In the genomic region with DNA sequence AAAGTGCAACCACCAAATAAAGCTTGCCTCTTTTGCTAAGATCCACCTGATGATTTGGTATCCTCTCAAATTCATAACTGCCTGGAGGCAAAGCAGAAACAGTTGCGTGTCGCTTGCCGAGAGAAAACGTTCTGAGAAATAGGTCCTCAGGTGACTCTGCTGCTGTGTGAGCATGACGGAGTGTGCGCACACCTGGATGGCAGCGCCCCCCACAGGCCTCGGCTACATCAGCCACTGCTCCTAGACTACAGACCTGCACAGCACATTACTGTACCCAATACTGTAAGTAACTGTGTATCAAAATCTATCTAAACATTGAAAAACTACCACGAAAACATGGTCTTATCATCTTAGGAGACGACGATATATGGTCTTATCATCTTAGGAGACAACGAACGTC, we compare ENCODE assay signal across 25 cellular contexts.
DNase-seq lines count a peak whose midpoint lies in the region; ATAC-seq, FAIRE-seq and TF ChIP-seq lines count a peak whose summit lies in the region.
"Had no signal": no experiment of that assay in that cellular context is flagged by ENCODE, and none has a peak within 500 bp of the region (broad histone marks: within the 10 kb centered on the region; RNA-seq: fewer than 3 reads in every experiment).

No MANE protein-coding gene starts in this region.

- no peaks in the 10 kb centered on the region for H3K79me1 ChIP-seq in H9 (ENCODE audit: insufficient read depth, low read depth, low read length, poor library complexity, severe bottlenecking)

- no peak overlapping the region for H3K56ac ChIP-seq in H9 (ENCODE audit: insufficient read length, low read depth, low read length)

- H3K23me2 ChIP-seq in H9 (ENCODE audit: insufficient read length, low read depth, low read length, poor library complexity, severe bottlenecking), result no peaks in the 10 kb centered on the region

- no peak overlapping the region for H3K4me3 Mint-ChIP-seq in H9
- H3K4me3 Mint-ChIP-seq: activated CD8-positive, alpha-beta T cell treated with anti-CD3 and anti-CD28 coated beads, Interleukin-2, amount 10 ng/mL, durations not matched to agents 7 days and 5 days; activated naive CD4-positive, alpha-beta T cell treated with anti-CD3 and anti-CD28 coated beads, Interleukin-2, amount 10 ng/mL, durations not matched to agents 7 days and 5 days; activated T-cell treated with anti-CD3 and anti-CD28 coated beads, Interleukin-2, amount 50 U/mL, for 4 hours; CD4-positive, alpha-beta memory T cell; mesothelial cell of epicardium; natural killer cell; stimulated activated naive B cell treated with anti-CD40 and anti-IgM and Interleukin-4, amounts not matched to agents 10 μg/mL and 1 μg/mL and 100 μg/mL, for 72 hours had no signal

- POLR2A ChIA-PET in HepG2 (lab: Yijun Ruan, JAX), result no interaction called here

- H3K23ac ChIP-seq in H9 (ENCODE audit: insufficient read length, low read depth, low read length), result no peak overlapping the region

- H3K4me2 ChIP-seq in H9 (ENCODE audit: insufficient read depth, insufficient read length, low read length), result no peak overlapping the region
- H3K4me2 ChIP-seq in HepG2 (ENCODE audit: low read depth, low read length), result no peak overlapping the region

- no peaks in the 10 kb centered on the region for H3K4me1 Mint-ChIP-seq in H9
- H3K4me1 Mint-ChIP-seq: activated naive CD4-positive, alpha-beta T cell treated with anti-CD3 and anti-CD28 coated beads, Interleukin-2, amount 10 ng/mL, durations not matched to agents 7 days and 5 days; CD4-positive, alpha-beta memory T cell; mesothelial cell of epicardium had no signal

- intact Hi-C loops in HepG2 (cut with micrococcal nuclease; ENCODE audit: unreplicated experiment), result no loop called here
- intact Hi-C loops in testis (cut with DNase I; ENCODE audit: low total_unique reads), result no loop called here

- no peak overlapping the region for H3K4ac ChIP-seq in H9 (ENCODE audit: low read depth, low read length)

- ATAC-seq in HepG2 (no peak), HG03521 (IDR thresholded peaks at IDR 0.05; ENCODE audit: unreplicated experiment) (no peak)
- no peak for ATAC-seq in activated CD4-positive, CD25-positive, alpha-beta regulatory T cell treated with anti-CD3 and anti-CD28 coated beads, Interleukin-2, amount 50 U/mL, for 24 hours
- ATAC-seq: activated CD8-positive, alpha-beta T cell treated with anti-CD3 and anti-CD28 coated beads, Interleukin-2, amount 10 ng/mL, durations not matched to agents 7 days and 5 days; activated T-cell treated with anti-CD3 and anti-CD28 coated beads, Interleukin-2, amount 50 U/mL, for 4 hours; natural killer cell; Panc1; stimulated activated naive B cell treated with anti-CD40 and anti-IgM and Interleukin-4, amounts not matched to agents 10 μg/mL and 1 μg/mL and 100 μg/mL, for 72 hours had no signal

- peaks cover 83% of the 10 kb centered on the region for H3K36me3 ChIP-seq in BE2C
- H3K36me3 ChIP-seq in WERI-Rb-1, result peaks cover 100% of the 10 kb centered on the region
- peaks cover 27 to 86% of the 10 kb centered on the region in 2 experiments for H3K36me3 ChIP-seq in HepG2 (replicated peaks in 1 of 2; ENCODE audit: control insufficient read depth in 1 of 2, insufficient read depth in 2 of 2, low read length in 2 of 2)
- no peaks in the 10 kb centered on the region for H3K36me3 ChIP-seq in testis (ENCODE audit: low read depth, missing control alignments)

- H3K27ac Mint-ChIP-seq in H9, result peak overlapping the region in 1 of 3 experiments; percentile 28; a peak in 2 of 7 replicates
- H3K27ac Mint-ChIP-seq: activated CD8-positive, alpha-beta T cell treated with anti-CD3 and anti-CD28 coated beads, Interleukin-2, amount 10 ng/mL, durations not matched to agents 7 days and 5 days; activated naive CD4-positive, alpha-beta T cell treated with anti-CD3 and anti-CD28 coated beads, Interleukin-2, amount 10 ng/mL, durations not matched to agents 7 days and 5 days; CD4-positive, alpha-beta memory T cell; mesothelial cell of epicardium; natural killer cell; stimulated activated naive B cell treated with anti-CD40 and anti-IgM and Interleukin-4, amounts not matched to agents 10 μg/mL and 1 μg/mL and 100 μg/mL, for 72 hours had no signal

- H3T11ph ChIP-seq in H9 (ENCODE audit: low read length), result no peak overlapping the region

- H2BK12ac ChIP-seq in H9 (ENCODE audit: insufficient read length, low read depth, low read length), result no peak overlapping the region

- H2BK20ac ChIP-seq in H9 (ENCODE audit: low read depth, low read length, poor library complexity, severe bottlenecking), result no peak overlapping the region

- H2BK15ac ChIP-seq in H9 (ENCODE audit: low read depth, low read length), result no peak overlapping the region

- H4K5ac ChIP-seq in H9 (ENCODE audit: insufficient read length, low read depth, low read length), result no peak overlapping the region

- H3K27me3 Mint-ChIP-seq in H9 (ENCODE audit: low read depth), result peaks cover 2% of the 10 kb centered on the region; the same call in 1 of the 2 replicates
- H3K27me3 Mint-ChIP-seq: activated naive CD4-positive, alpha-beta T cell treated with anti-CD3 and anti-CD28 coated beads, Interleukin-2, amount 10 ng/mL, durations not matched to agents 7 days and 5 days; CD4-positive, alpha-beta memory T cell; stimulated activated naive B cell treated with anti-CD40 and anti-IgM and Interleukin-4, amounts not matched to agents 10 μg/mL and 1 μg/mL and 100 μg/mL, for 72 hours had no signal

- no peak for TF ChIP-seq RAD21 in HepG2 (CRISPR knock-in tag; IDR thresholded peaks at IDR 0.05)

- no peak overlapping the region for H2AK5ac ChIP-seq in H9 (ENCODE audit: insufficient read length, low read length)

- no peak overlapping the region for H4K91ac ChIP-seq in H9 (ENCODE audit: insufficient read length, low read depth, low read length)

- H3K27ac ChIP-seq in H9 (ENCODE audit: insufficient read length, low read depth, low read length) (no peak overlapping the region), WERI-Rb-1 (no peak overlapping the region), HepG2 (ENCODE audit: extremely low read length, insufficient read depth, low read length) (no peak overlapping the region), testis (no peak overlapping the region)
- H3K27ac ChIP-seq: esophagus squamous epithelium, thyroid gland had no signal

- H2AFZ ChIP-seq in H9 (ENCODE audit: low read length) (no peak overlapping the region), HepG2 (ENCODE audit: low read length) (no peak overlapping the region)

- peaks cover 49 to 95% (median 89%) of the 10 kb centered on the region in 3 experiments for H3K36me3 Mint-ChIP-seq in H9 (ENCODE audit: insufficient read depth in 1 of 3, low read depth in 3 of 3)

- in situ Hi-C loops in HepG2 (cut with HindIII; ENCODE audit: extremely low pct_ligation_motif_present, low pct_unique_long_range_greater_than_20kb), result no loop called here

- no peak overlapping the region for H2BK120ac ChIP-seq in H9 (ENCODE audit: low read depth, low read length, poor library complexity, severe bottlenecking)

- H3K18ac ChIP-seq in H9 (ENCODE audit: insufficient read length, low read depth, low read length), result no peak overlapping the region

- H3K27me3 ChIP-seq in BE2C (no peaks in the 10 kb centered on the region), H9 (ENCODE audit: insufficient read depth, low read length) (no peaks in the 10 kb centered on the region), WERI-Rb-1 (ENCODE audit: insufficient read depth, low read depth, severe bottlenecking) (no peaks in the 10 kb centered on the region), HepG2 (ENCODE audit: control insufficient read depth in 1 of 2, insufficient read depth in 2 of 2, low read length in 2 of 2) (no peaks in the 10 kb centered on the region), testis (no peaks in the 10 kb centered on the region)
- H3K27me3 ChIP-seq: esophagus squamous epithelium, thyroid gland had no signal

- DNase-seq in BE2C, result no peak
- no peak for DNase-seq in H9
- no peak for DNase-seq in WERI-Rb-1
- no peak for DNase-seq in HepG2 (ENCODE audit: low spot score)
- DNase-seq in NCI-H748 (lab: John Stamatoyannopoulos, UW; ENCODE audit: unreplicated experiment), result no peak
- no peak for DNase-seq in testis
- DNase-seq: activated CD4-positive, CD25-positive, alpha-beta regulatory T cell; activated CD8-positive, alpha-beta T cell treated with anti-CD3 and anti-CD28 coated beads, Interleukin-2, amount 10 ng/mL, durations not matched to agents 7 days and 5 days; activated naive CD4-positive, alpha-beta T cell treated with anti-CD3 and anti-CD28 coated beads, Interleukin-2, amount 10 ng/mL, durations not matched to agents 7 days and 5 days; activated T-cell treated with anti-CD3 and anti-CD28 coated beads, Interleukin-2, amount 50 U/mL, for 4 hours; CD4-positive, alpha-beta memory T cell; cerebellar nuclear complex; effector memory CD4-positive, alpha-beta T cell; esophagus squamous epithelium; GOT3; natural killer cell; NCI-H1417; NCI-H82; stimulated activated naive B cell treated with anti-CD40 and anti-IgM and Interleukin-4, amounts not matched to agents 10 μg/mL and 1 μg/mL and 100 μg/mL, for 72 hours; thyroid gland had no signal

- H3K4me3 ChIP-seq in BE2C (ENCODE audit: low read depth, low read length) (no peak overlapping the region), WERI-Rb-1 (ENCODE audit: low read depth, low read length) (no peak overlapping the region), HepG2 (replicated peaks in 1 of 3; ENCODE audit: insufficient read depth in 1 of 3, low read depth in 2 of 3, low read length in 3 of 3) (no peak overlapping the region), testis (no peak overlapping the region)
- H3K4me3 ChIP-seq: esophagus squamous epithelium, thyroid gland had no signal

- no peak for TF ChIP-seq EP300 in HepG2 (IDR thresholded peaks at IDR 0.05; ENCODE audit: low read depth in 2 of 2, low read length in 2 of 2)
- no peak for TF ChIP-seq EP300 in HepG2 (CRISPR knock-in tag; IDR thresholded peaks at IDR 0.05; ENCODE audit: borderline replicate concordance)

- H3K9me3 Mint-ChIP-seq in H9, result no peaks in the 10 kb centered on the region
- H3K9me3 Mint-ChIP-seq: activated naive CD4-positive, alpha-beta T cell treated with anti-CD3 and anti-CD28 coated beads, Interleukin-2, amount 10 ng/mL, durations not matched to agents 7 days and 5 days; activated T-cell treated with anti-CD3 and anti-CD28 coated beads, Interleukin-2, amount 50 U/mL, for 4 hours; CD4-positive, alpha-beta memory T cell; mesothelial cell of epicardium; natural killer cell; stimulated activated naive B cell treated with anti-CD40 and anti-IgM and Interleukin-4, amounts not matched to agents 10 μg/mL and 1 μg/mL and 100 μg/mL, for 72 hours had no signal

- no peak overlapping the region for H2BK5ac ChIP-seq in H9 (ENCODE audit: insufficient read length, low read length)

- FAIRE-seq in HepG2 (lab: Jason Lieb, UNC), result no peak
- FAIRE-seq: GM12892 had no signal

- no CpG with 5 or more reads among the region's 13 CpGs for WGBS in H9 (ENCODE audit: extremely low coverage, insufficient read length, low lambda C conversion rate)
- WGBS in HepG2 (ENCODE audit: low lambda C conversion rate), result 94% methylated on average over 13 of the region's 13 CpGs
- 84% methylated on average over 13 of the region's 13 CpGs for WGBS in testis, 2 donors

- no peak overlapping the region for H3K14ac ChIP-seq in H9 (ENCODE audit: insufficient read depth, low read length)

- TF ChIP-seq POLR2A in HepG2 (IDR thresholded peaks at IDR 0.05; ENCODE audit: insufficient read depth in 1 of 2, low read depth in 2 of 2, low read length in 2 of 2) (no peak), testis (IDR thresholded peaks at IDR 0.05) (no peak)

- H3K79me2 ChIP-seq in H9 (ENCODE audit: insufficient read depth, low read length) (0 out of 2 replicates have a peak, but pooled peaks cover 1% of the 10 kb centered on the region), HepG2 (ENCODE audit: insufficient read depth, low read length) (no peaks in the 10 kb centered on the region)

- BruUV-seq in HepG2 (replicated peaks; lab: Mats Ljungman, UMichigan), result no TSS peak

- H3K4me1 ChIP-seq in BE2C (no peaks in the 10 kb centered on the region), H9 (ENCODE audit: insufficient read depth, low read length) (no peaks in the 10 kb centered on the region), HepG2 (ENCODE audit: insufficient read depth, low read length) (no peaks in the 10 kb centered on the region), testis (no peaks in the 10 kb centered on the region)
- H3K4me1 ChIP-seq: esophagus squamous epithelium, thyroid gland had no signal

- peak; percentile 35 for TF ChIP-seq CTCF in BE2C (IDR thresholded peaks at IDR 0.05; ENCODE audit: low read depth, low read length)
- TF ChIP-seq CTCF in H9 (conservative IDR thresholded peaks at IDR 0.05), result peak; percentile 71
- TF ChIP-seq CTCF in WERI-Rb-1 (IDR thresholded peaks at IDR 0.05; ENCODE audit: low read depth, low read length), result peak; percentile 65
- TF ChIP-seq CTCF in HepG2 (CRISPR knock-in tag; IDR thresholded peaks at IDR 0.05), result 0 out of 2 replicates have a peak, but pooled peaks have one; percentile 30
- TF ChIP-seq CTCF in testis (IDR thresholded peaks at IDR 0.05), result no peak

- H4K20me1 ChIP-seq in H9 (ENCODE audit: control insufficient read depth, insufficient read depth, insufficient read length) (no peaks in the 10 kb centered on the region), HepG2 (ENCODE audit: insufficient read depth, low read length) (no peaks in the 10 kb centered on the region)

- no peak overlapping the region for H3K9ac ChIP-seq in H9 (ENCODE audit: extremely low read depth, insufficient read length, low read length)
- H3K9ac ChIP-seq in HepG2 (ENCODE audit: insufficient read depth, low read depth, low read length), result no peak overlapping the region

- H3K9me3 ChIP-seq in BE2C (no peaks in the 10 kb centered on the region), H9 (ENCODE audit: control insufficient read depth, low read depth, low read length) (no peaks in the 10 kb centered on the region), WERI-Rb-1 (ENCODE audit: severe bottlenecking) (no peaks in the 10 kb centered on the region), HepG2 (ENCODE audit: low read length) (no peaks in the 10 kb centered on the region), testis (no peaks in the 10 kb centered on the region)
- H3K9me3 ChIP-seq: esophagus squamous epithelium, thyroid gland had no signal

- H4K8ac ChIP-seq in H9 (replicated peaks; ENCODE audit: insufficient read length, low read depth, low read length), result no peak overlapping the region

- CTCF ChIA-PET in HepG2 (lab: Yijun Ruan, JAX; ENCODE audit: low intra/inter-chr PET ratio, low total read pairs), result no interaction called here

Comparison
In these comparisons a context has a peak if more than half of its experiments do, and no peak if none do; other contexts are left out.
1. CTCF ChIP-seq: peak in BE2C (single experiment), H9 (single experiment), WERI-Rb-1 (single experiment) and HepG2 (single experiment); none in testis (0 of 3).